ENCODE assay signal across 24 cellular contexts in genomic region chr9:112861155-112861554, GRCh38. TPM values are rescaled to one million over a fixed set of nuclear protein-coding genes. Genes with fewer than 3 reads are reported as not detected.
A peak's percentile ranks its signal among the peaks of the same experiment; 100 is the strongest.
DNase-seq lines count a peak whose midpoint lies in the region; ATAC-seq, FAIRE-seq and TF ChIP-seq lines count a peak whose summit lies in the region.
"Had no signal": no experiment of that assay in that cellular context is flagged by ENCODE, and none has a peak within 500 bp of the region (broad histone marks: within the 10 kb centered on the region; RNA-seq: fewer than 3 reads in every experiment).

No MANE protein-coding gene starts in this region.

- peaks cover 0 to 5% (median 0%) of the 10 kb centered on the region in 3 donors for H3K27me3 Mint-ChIP-seq in CD14-positive monocyte (ENCODE audit: low read depth in 3 of 3)
- no peaks in the 10 kb centered on the region for H3K27me3 Mint-ChIP-seq in effector memory CD8-positive, alpha-beta T cell
- H3K27me3 Mint-ChIP-seq: stimulated activated naive CD8-positive, alpha-beta T cell treated with anti-CD3 and anti-CD28 coated beads, Interleukin-15, Interleukin-2, amounts not matched to agents 100 ng/mL and 50 ng/mL, for 24 hours had no signal

- H2AFZ ChIP-seq in osteoblast (ENCODE audit: low read length) = no peak overlapping the region

- no peak for ATAC-seq in effector memory CD8-positive, alpha-beta T cell (replicated peaks)
- peak; percentile 7 for ATAC-seq in sciatic nerve
- ATAC-seq: HCT116, mucosa of descending colon, SK-N-SH treated with all-trans-retinoic acid at 6 μM for 48 hours had no signal

- peaks cover 38% of the 10 kb centered on the region for H3K4me1 ChIP-seq in osteoblast (ENCODE audit: insufficient read depth, low read length)
- H3K4me1 ChIP-seq: Caco-2, Peyer's patch had no signal

- intact Hi-C loops in CD14-positive monocyte (cut with micrococcal nuclease) (loop anchor here in 1 of 2 donors (5.0 kb wide), 1 partner anchor 36 kb away; no protein-coding TSS in a partner anchor), sciatic nerve (cut with DNase I) (no loop called here)

- H3K4me1 Mint-ChIP-seq in CD14-positive monocyte = peaks cover 97% of the 10 kb centered on the region
- peaks cover 16 to 30% of the 10 kb centered on the region in 2 donors for H3K4me1 Mint-ChIP-seq in effector memory CD8-positive, alpha-beta T cell (ENCODE audit: low read depth in 2 of 2)

- no peaks in the 10 kb centered on the region for H3K27me3 ChIP-seq in osteoblast (ENCODE audit: insufficient read depth, low read length)
- H3K27me3 ChIP-seq: colonic mucosa, Peyer's patch had no signal

- TF ChIP-seq CTCF in CD14-positive monocyte (IDR thresholded peaks at IDR 0.05) = no peak
- no peak for TF ChIP-seq CTCF in osteoblast (IDR thresholded peaks at IDR 0.05; ENCODE audit: extremely low read depth, low read depth, low read length)

- DNase-seq in CD14-positive monocyte (ENCODE audit: low spot score) (no peak), MV-4-11 (lab: John Stamatoyannopoulos, UW) (peak; percentile 76), sciatic nerve (ENCODE audit: low spot score) (no peak), NCI-H187 (lab: John Stamatoyannopoulos, UW) (no peak), GM12891 (ENCODE audit: insufficient read length, low spot score) (no peak), osteoblast (ENCODE audit: insufficient read length, low spot score, missing footprints) (no peak), DMS79 (lab: John Stamatoyannopoulos, UW) (no peak)
- no peak for DNase-seq in effector memory CD8-positive, alpha-beta T cell
- DNase-seq: activated CD4-positive, alpha-beta T cell treated with anti-CD3 and anti-CD28 coated beads, Interleukin-2, amount 50 U/mL, for 48 hours; activated naive CD4-positive, alpha-beta T cell treated with anti-CD3 and anti-CD28 coated beads for 36 hours; Caco-2; colonic mucosa; foreskin melanocyte; kidney glomerular epithelial cell; mucosa of descending colon; NCI-H1092 treated with DMSO at 0.1 percent for 48 hours; NCI-H2107; NCI-H526; Peyer's patch; retina had no signal

- no peaks in the 10 kb centered on the region for H3K36me3 ChIP-seq in osteoblast (ENCODE audit: insufficient read depth, low read length)
- H3K36me3 ChIP-seq: colonic mucosa had no signal

- peaks cover 7% of the 10 kb centered on the region for H3K79me2 ChIP-seq in osteoblast (ENCODE audit: insufficient read depth, low read length)

- H3K9me3 ChIP-seq in osteoblast (ENCODE audit: low read depth, low read length) = no peaks in the 10 kb centered on the region
- H3K9me3 ChIP-seq: Caco-2, colonic mucosa, mucosa of descending colon, Peyer's patch had no signal

- no peak for FAIRE-seq in GM12891 (lab: Jason Lieb, UNC)
- FAIRE-seq: TTC549 had no signal

- peak overlapping the region; percentile 78 to 91 for H3K4me3 Mint-ChIP-seq in CD14-positive monocyte
- no peak overlapping the region for H3K4me3 Mint-ChIP-seq in effector memory CD8-positive, alpha-beta T cell
- H3K4me3 Mint-ChIP-seq: activated naive CD4-positive, alpha-beta T cell treated with anti-CD3 and anti-CD28 coated beads for 36 hours; stimulated activated naive CD8-positive, alpha-beta T cell treated with anti-CD3 and anti-CD28 coated beads, Interleukin-15, Interleukin-2, amounts not matched to agents 100 ng/mL and 50 ng/mL, for 24 hours had no signal

- H3K27ac Mint-ChIP-seq in CD14-positive monocyte = peak overlapping the region; percentile 94 to 100 (median 99)
- peak overlapping the region; percentile 16 to 71 for H3K27ac Mint-ChIP-seq in effector memory CD8-positive, alpha-beta T cell
- H3K27ac Mint-ChIP-seq: activated naive CD4-positive, alpha-beta T cell treated with anti-CD3 and anti-CD28 coated beads for 36 hours; stimulated activated naive CD8-positive, alpha-beta T cell treated with anti-CD3 and anti-CD28 coated beads, Interleukin-15, Interleukin-2, amounts not matched to agents 100 ng/mL and 50 ng/mL, for 24 hours had no signal

- no peaks in the 10 kb centered on the region for H4K20me1 ChIP-seq in osteoblast (ENCODE audit: insufficient read depth, low read length)

- no peak for TF ChIP-seq POLR2A in GM12891 (IDR thresholded peaks at IDR 0.05; ENCODE audit: low read depth, low read length)

- no peak overlapping the region for H3K27ac ChIP-seq in osteoblast (ENCODE audit: low read depth, low read length)

- peaks cover 5 to 41% of the 10 kb centered on the region in 2 donors for H3K36me3 Mint-ChIP-seq in CD14-positive monocyte
- peaks cover 6% of the 10 kb centered on the region for H3K36me3 Mint-ChIP-seq in effector memory CD8-positive, alpha-beta T cell (ENCODE audit: insufficient read depth)

- no peak overlapping the region for H3K4me2 ChIP-seq in osteoblast (ENCODE audit: insufficient read depth, low read length)

- no peaks in the 10 kb centered on the region for H3K9me3 Mint-ChIP-seq in CD14-positive monocyte
- H3K9me3 Mint-ChIP-seq in effector memory CD8-positive, alpha-beta T cell = no peaks in the 10 kb centered on the region
- H3K9me3 Mint-ChIP-seq: activated naive CD4-positive, alpha-beta T cell treated with anti-CD3 and anti-CD28 coated beads for 36 hours; stimulated activated naive CD8-positive, alpha-beta T cell treated with anti-CD3 and anti-CD28 coated beads, Interleukin-15, Interleukin-2, amounts not matched to agents 100 ng/mL and 50 ng/mL, for 24 hours had no signal

- no peak overlapping the region for H3K4me3 ChIP-seq in osteoblast (ENCODE audit: insufficient read depth, low read length)
- H3K4me3 ChIP-seq: colonic mucosa, mucosa of descending colon, Peyer's patch had no signal

TF ChIP-seq in GM12891, 5 proteins besides CTCF, POLR2A, EP300 and RAD21:
- TF ChIP-seq TAF1 (IDR thresholded peaks at IDR 0.05; ENCODE audit: low read depth, low read length) (no peak), SPI1 (IDR thresholded peaks at IDR 0.05; ENCODE audit: low read depth, low read length) (no peak), POLR2AphosphoS5 (IDR thresholded peaks at IDR 0.05; ENCODE audit: low read depth, low read length) (no peak), PAX5 (IDR thresholded peaks at IDR 0.05; ENCODE audit: insufficient read depth, low read length, severe bottlenecking) (no peak), POU2F2 (IDR thresholded peaks at IDR 0.05; ENCODE audit: low read depth, low read length) (no peak)

RNA-seq across cellular contexts. Expression of gene SLC46A2, which starts 29.5 kb away (rescaled TPM):
- polyA plus RNA-seq in CD14-positive monocyte = 10 to 100 TPM; 45.1 to 87.0 TPM
- total RNA-seq in sciatic nerve (0.27 TPM), osteoblast (under 0.01 TPM in 1 of 2 replicates, not detected in the other)
- polyA plus RNA-seq in GM12891 (2012; ENCODE audit: low read depth, missing spikeins) = 0.03 TPM
- total RNA-seq: activated naive CD4-positive, alpha-beta T cell treated with anti-CD3 and anti-CD28 coated beads for 36 hours; Caco-2; colonic mucosa; Peyer's patch had no signal

Comparison
In these comparisons a context has a peak if more than half of its experiments do, and no peak if none do; other contexts are left out.
1. H3K4me3 Mint-ChIP-seq: peak in CD14-positive monocyte (2 of 2); none in effector memory CD8-positive, alpha-beta T cell (0 of 2).